Comparison of ENCODE assay signal across 15 cellular contexts in genomic region chr5:135324897-135325650, GRCh38.
DNase-seq lines count a peak whose midpoint lies in the region; ATAC-seq, FAIRE-seq and TF ChIP-seq lines count a peak whose summit lies in the region.
"Had no signal": no experiment of that assay in that cellular context is flagged by ENCODE, and none has a peak within 500 bp of the region (broad histone marks: within the 10 kb centered on the region; RNA-seq: fewer than 3 reads in every experiment).

No MANE protein-coding gene starts in this region.

- H3K9me1 ChIP-seq in K562 (ENCODE audit: control insufficient read depth, insufficient read depth, low read length), result peaks cover 4% of the 10 kb centered on the region

- intact Hi-C loops in K562 (cut with micrococcal nuclease) (no loop called here), lower lobe of right lung (cut with DNase I) (no loop called here)

- TF ChIP-seq EP300 in K562 (IDR thresholded peaks at IDR 0.05; ENCODE audit: low read length), result no peak

- H3K4me3 ChIP-seq in K562 (no peak overlapping the region), lower lobe of right lung (no peak overlapping the region)
- H3K4me3 ChIP-seq: cardiac muscle cell had no signal

- H3K4me3 Mint-ChIP-seq in T-helper 2 cell treated with Interferon-gamma antibody and Interleukin-4, amounts not matched to agents 5 μg/mL and 100 μg/mL, for 36 hours, result peak overlapping the region; percentile 33
- H3K4me3 Mint-ChIP-seq in type B pancreatic cell, result peak overlapping the region; percentile 7
- H3K4me3 Mint-ChIP-seq: stimulated activated naive CD8-positive, alpha-beta T cell treated with anti-CD3 and anti-CD28 coated beads, Interleukin-15, Interleukin-2, amounts not matched to agents 100 ng/mL and 50 ng/mL, for 24 hours had no signal

- TF ChIP-seq RAD21 in K562 (CRISPR knock-in tag; conservative IDR thresholded peaks at IDR 0.05 in 1 of 2, IDR thresholded peaks at IDR 0.05 in 1 of 2), result no peak

- H3K4me2 ChIP-seq in K562 (ENCODE audit: insufficient read depth, low read length), result no peak overlapping the region

- peak; percentile 79 for FAIRE-seq in K562 (lab: Jason Lieb, UNC)
- FAIRE-seq: TTC549 had no signal

- H3K36me3 ChIP-seq in K562 (ENCODE audit: control insufficient read depth, insufficient read depth, low read length) (no peaks in the 10 kb centered on the region), lower lobe of right lung (peaks cover 5% of the 10 kb centered on the region)
- H3K36me3 ChIP-seq: cardiac muscle cell had no signal

- H3K4me1 Mint-ChIP-seq in T-helper 2 cell treated with Interferon-gamma antibody and Interleukin-4, amounts not matched to agents 5 μg/mL and 100 μg/mL, for 36 hours (ENCODE audit: low read depth), result peaks cover 11% of the 10 kb centered on the region
- H3K4me1 Mint-ChIP-seq in type B pancreatic cell (ENCODE audit: unreplicated experiment), result peaks cover 16% of the 10 kb centered on the region

- peaks cover 6 to 23% of the 10 kb centered on the region in 2 experiments; a peak in 3 of 5 replicates for H3K4me1 ChIP-seq in K562 (replicated peaks in 1 of 2; ENCODE audit: control insufficient read depth in 2 of 2, insufficient read depth in 2 of 2, low read length in 2 of 2)
- no peaks in the 10 kb centered on the region for H3K4me1 ChIP-seq in lower lobe of right lung

- H3K27me3 Mint-ChIP-seq in T-helper 2 cell treated with Interferon-gamma antibody and Interleukin-4, amounts not matched to agents 5 μg/mL and 100 μg/mL, for 36 hours (ENCODE audit: low read depth), result no peaks in the 10 kb centered on the region
- no peaks in the 10 kb centered on the region for H3K27me3 Mint-ChIP-seq in type B pancreatic cell
- H3K27me3 Mint-ChIP-seq: stimulated activated naive CD8-positive, alpha-beta T cell treated with anti-CD3 and anti-CD28 coated beads, Interleukin-15, Interleukin-2, amounts not matched to agents 100 ng/mL and 50 ng/mL, for 24 hours had no signal

- WGBS in K562 (ENCODE audit: insufficient coverage, low coverage, missing lambda C conversion rate), result 54% methylated on average over 16 of the region's 17 CpGs

- H4K20me1 ChIP-seq in K562 (replicated peaks; ENCODE audit: control insufficient read depth, insufficient read depth, low read length), result peaks cover 11% of the 10 kb centered on the region; the same call in 1 of the 2 replicates

- H3K27me3 ChIP-seq in K562 (ENCODE audit: control insufficient read depth in 2 of 2, insufficient read depth in 2 of 2, low read length in 2 of 2) (no peaks in the 10 kb centered on the region), lower lobe of right lung (ENCODE audit: low read depth) (no peaks in the 10 kb centered on the region)

- H3K27ac Mint-ChIP-seq in T-helper 2 cell treated with Interferon-gamma antibody and Interleukin-4, amounts not matched to agents 5 μg/mL and 100 μg/mL, for 36 hours, result peak overlapping the region; percentile 53
- H3K27ac Mint-ChIP-seq in type B pancreatic cell, result peak overlapping the region; percentile 30
- H3K27ac Mint-ChIP-seq: stimulated activated naive CD8-positive, alpha-beta T cell treated with anti-CD3 and anti-CD28 coated beads, Interleukin-15, Interleukin-2, amounts not matched to agents 100 ng/mL and 50 ng/mL, for 24 hours had no signal

- peak; percentile 11 for DNase-seq in stimulated activated CD4-positive, alpha-beta T cell treated with anti-CD3 and anti-CD28 coated beads, Interleukin-2, amount 100 ng/mL, for 4 hours (ENCODE audit: low read depth)
- DNase-seq in stimulated activated CD4-positive, alpha-beta T cell treated with anti-CD3 and anti-CD28 coated beads, Interleukin-12 subunit alpha, Interleukin-12 subunit beta, amount 100 ng/mL, for 4 hours, result no peak
- DNase-seq in T-helper 2 cell treated with Interferon-gamma antibody and Interleukin-4, amounts not matched to agents 5 μg/mL and 100 μg/mL, for 36 hours (ENCODE audit: low spot score), result peak; percentile 20
- DNase-seq in K562 (ENCODE audit: extremely low read depth in 1 of 4, low spot score in 3 of 4) (peak in 2 of 4 experiments; percentile 33 to 53), type B pancreatic cell (ENCODE audit: extremely low spot score, unreplicated experiment) (no peak), iPS-NIHi11 (ENCODE audit: low spot score) (no peak), lower lobe of right lung (no peak)
- DNase-seq: kidney glomerular epithelial cell, NCI-H1436 treated with DMSO at 0.1 percent for 48 hours, NCI-H510A, RPMI8226 had no signal

- POLR2A ChIA-PET in K562 (lab: Yijun Ruan, JAX), result interaction anchor here (0.6 to 1.3 kb wide), 7 partner anchors 10 to 300 kb away, joined by 3 to 6 read pairs (median 3); no protein-coding TSS in a partner anchor

- no peaks in the 10 kb centered on the region for H3K9me3 ChIP-seq in K562 (replicated peaks; ENCODE audit: control insufficient read depth, insufficient read depth, low read depth, low read length)
- H3K9me3 ChIP-seq in lower lobe of right lung, result no peaks in the 10 kb centered on the region

- in situ Hi-C loops in K562 (cut with MboI), result no loop called here

- ATAC-seq in K562 (peak; percentile 58), HG03457 (IDR thresholded peaks at IDR 0.05; ENCODE audit: unreplicated experiment) (no peak), lower lobe of right lung (no peak)

- no peak overlapping the region for H2AFZ ChIP-seq in K562 (ENCODE audit: low read depth, low read length)

- H3K9ac ChIP-seq in K562 (ENCODE audit: insufficient read depth in 1 of 2, low read depth in 2 of 2, low read length in 2 of 2), result peak overlapping the region in 1 of 2 experiments; percentile 8; a peak in 1 of 4 replicates

- H3K27ac ChIP-seq in K562 (ENCODE audit: extremely low read depth, low read depth, low read length) (no peak overlapping the region), lower lobe of right lung (no peak overlapping the region)
- H3K27ac ChIP-seq: cardiac muscle cell had no signal

- TF ChIP-seq CTCF in K562 (IDR thresholded peaks at IDR 0.05 in 2 of 3, conservative IDR thresholded peaks at IDR 0.05 in 1 of 3; ENCODE audit: insufficient read depth in 2 of 3, low read depth in 1 of 3, low read length in 3 of 3), result no peak
- no peak for TF ChIP-seq CTCF in type B pancreatic cell (conservative IDR thresholded peaks at IDR 0.05)
- no peak for TF ChIP-seq CTCF in lower lobe of right lung (IDR thresholded peaks at IDR 0.05)

- CTCF ChIA-PET in K562 (lab: Yijun Ruan, JAX; ENCODE audit: low intra/inter-chr PET ratio), result no interaction called here

- BruUV-seq in K562 (replicated peaks; lab: Mats Ljungman, UMichigan), result no TSS peak

- H3K79me2 ChIP-seq in K562 (ENCODE audit: control insufficient read depth, insufficient read depth, low read length), result no peaks in the 10 kb centered on the region

- peaks cover 8% of the 10 kb centered on the region for H3K36me3 Mint-ChIP-seq in T-helper 2 cell treated with Interferon-gamma antibody and Interleukin-4, amounts not matched to agents 5 μg/mL and 100 μg/mL, for 36 hours (ENCODE audit: low read depth)
- peaks cover 3% of the 10 kb centered on the region for H3K36me3 Mint-ChIP-seq in type B pancreatic cell

- no peak for TF ChIP-seq POLR2A in K562 (conservative IDR thresholded peaks at IDR 0.05)

- no peaks in the 10 kb centered on the region for H3K9me3 Mint-ChIP-seq in T-helper 2 cell treated with Interferon-gamma antibody and Interleukin-4, amounts not matched to agents 5 μg/mL and 100 μg/mL, for 36 hours
- H3K9me3 Mint-ChIP-seq in type B pancreatic cell, result no peaks in the 10 kb centered on the region
- H3K9me3 Mint-ChIP-seq: stimulated activated naive CD8-positive, alpha-beta T cell treated with anti-CD3 and anti-CD28 coated beads, Interleukin-15, Interleukin-2, amounts not matched to agents 100 ng/mL and 50 ng/mL, for 24 hours had no signal

TF ChIP-seq in K562, 482 proteins besides CTCF, POLR2A, EP300 and RAD21:
- 0 out of 2 replicates have a peak, but pooled peaks have one; percentile 16 for TF ChIP-seq ZNF263 (CRISPR knock-in tag; IDR thresholded peaks at IDR 0.05; ENCODE audit: borderline replicate concordance)
- peak; percentile 81 for TF ChIP-seq PKNOX1 (IDR thresholded peaks at IDR 0.05)
- TF ChIP-seq ZNF431 (CRISPR knock-in tag; IDR thresholded peaks at IDR 0.05), result 0 out of 2 replicates have a peak, but pooled peaks have one; percentile 23
- no peak for TF ChIP-seq SRSF9 (IDR thresholded peaks at IDR 0.05; ENCODE audit: borderline replicate concordance, low read depth, low read length)
- 0 out of 2 replicates have a peak, but pooled peaks have one; percentile 30 for TF ChIP-seq FOSL1 (tag; conservative IDR thresholded peaks at IDR 0.05)
- TF ChIP-seq GATAD2A (IDR thresholded peaks at IDR 0.05), result no peak

Comparison
In these comparisons a context has a peak if more than half of its experiments do, and no peak if none do; other contexts are left out.
1. DNase-seq: peak in stimulated activated CD4-positive, alpha-beta T cell treated with anti-CD3 and anti-CD28 coated beads, Interleukin-2, amount 100 ng/mL, for 4 hours (single experiment) and T-helper 2 cell treated with Interferon-gamma antibody and Interleukin-4, amounts not matched to agents 5 μg/mL and 100 μg/mL, for 36 hours (single experiment); none in stimulated activated CD4-positive, alpha-beta T cell treated with anti-CD3 and anti-CD28 coated beads, Interleukin-12 subunit alpha, Interleukin-12 subunit beta, amount 100 ng/mL, for 4 hours (single experiment), type B pancreatic cell (single experiment), iPS-NIHi11 (single experiment) and lower lobe of right lung (single experiment).